ENCODE assay signal across 8 cellular contexts in genomic region chr3:141686477-141687280, GRCh38. TPM values are rescaled to one million over a fixed set of nuclear protein-coding genes. Genes with fewer than 3 reads are reported as not detected.
DNase-seq lines count a peak whose midpoint lies in the region; ATAC-seq and TF ChIP-seq lines count a peak whose summit lies in the region.

No MANE protein-coding gene starts in this region.

- H3K27ac Mint-ChIP-seq in activated CD4-positive, alpha-beta T cell treated with anti-CD3 and anti-CD28 coated beads, Interleukin-2, amount 10 ng/mL, durations not matched to agents 7 days and 5 days: peak overlapping the region; percentile 91

- no peaks in the 10 kb centered on the region for H3K36me3 ChIP-seq in duodenal mucosa (ENCODE audit: control insufficient read depth in 1 of 2, insufficient read depth in 2 of 2, low read length in 2 of 2)

- H3K9me3 Mint-ChIP-seq in activated CD4-positive, alpha-beta T cell treated with anti-CD3 and anti-CD28 coated beads, Interleukin-2, amount 10 ng/mL, durations not matched to agents 7 days and 5 days: no peaks in the 10 kb centered on the region

- H3K4me1 Mint-ChIP-seq in activated CD4-positive, alpha-beta T cell treated with anti-CD3 and anti-CD28 coated beads, Interleukin-2, amount 10 ng/mL, durations not matched to agents 7 days and 5 days: peaks cover 16% of the 10 kb centered on the region

- peaks cover 2% of the 10 kb centered on the region for H3K36me3 Mint-ChIP-seq in activated CD4-positive, alpha-beta T cell treated with anti-CD3 and anti-CD28 coated beads, Interleukin-2, amount 10 ng/mL, durations not matched to agents 7 days and 5 days (ENCODE audit: low read depth)

- CTCF ChIA-PET in activated CD4-positive, alpha-beta T cell treated with anti-CD3 and anti-CD28 coated beads, Interleukin-2, amount 10 ng/mL, durations not matched to agents 7 days and 5 days (lab: Charles Lee): interaction anchor here (0.7 kb wide), 1 partner anchor 299 kb away, joined by 3 read pairs; no protein-coding TSS in a partner anchor
- CTCF ChIA-PET in RWPE1 (lab: Yijun Ruan, JAX): interaction anchor here (0.5 to 0.6 kb wide), 2 partner anchors 8 to 194 kb away, joined by 3 read pairs; no protein-coding TSS in a partner anchor

- no peaks in the 10 kb centered on the region for H3K27me3 Mint-ChIP-seq in activated CD4-positive, alpha-beta T cell treated with anti-CD3 and anti-CD28 coated beads, Interleukin-2, amount 10 ng/mL, durations not matched to agents 7 days and 5 days

- H3K4me3 Mint-ChIP-seq in activated CD4-positive, alpha-beta T cell treated with anti-CD3 and anti-CD28 coated beads, Interleukin-2, amount 10 ng/mL, durations not matched to agents 7 days and 5 days: peak overlapping the region; percentile 68

- peak; percentile 11 for DNase-seq in activated CD4-positive, alpha-beta T cell treated with anti-CD3 and anti-CD28 coated beads, Interleukin-2, amount 10 ng/mL, durations not matched to agents 7 days and 5 days
- DNase-seq in activated CD4-positive, alpha-beta T cell treated with anti-CD3 and anti-CD28 coated beads, Interleukin-2, amount 50 U/mL, for 4 hours: no peak
- DNase-seq in RWPE1 (ENCODE audit: low spot score) (peak; percentile 42), myocyte (ENCODE audit: low read depth) (peak; percentile 98), mesenteric fat pad (ENCODE audit: low spot score) (no peak)
- no peak for DNase-seq in stimulated activated naive CD4-positive, alpha-beta T cell treated with Interleukin-2 at 50 U/mL for 16 hours (lab: John Stamatoyannopoulos, UW)

- TF ChIP-seq CTCF in RWPE1 (conservative IDR thresholded peaks at IDR 0.05; ENCODE audit: low read depth): no peak

- no peaks in the 10 kb centered on the region for H3K27me3 ChIP-seq in duodenal mucosa (ENCODE audit: control insufficient read depth in 1 of 2, insufficient read depth in 2 of 2, low read length in 2 of 2)

- H3K9ac ChIP-seq in duodenal mucosa (ENCODE audit: low read depth in 1 of 2, low read length in 2 of 2): peak overlapping the region; percentile 37 to 60

- no peak for ATAC-seq in GM19455 (IDR thresholded peaks at IDR 0.05; ENCODE audit: unreplicated experiment)

- H3K27ac ChIP-seq in RWPE1 (peak overlapping the region; percentile 54), duodenal mucosa (ENCODE audit: low read depth, low read length) (peak overlapping the region; percentile 60)

- no peaks in the 10 kb centered on the region for H3K9me3 ChIP-seq in duodenal mucosa (ENCODE audit: control insufficient read depth in 1 of 2, low read length in 2 of 2)

- POLR2A ChIA-PET in activated CD4-positive, alpha-beta T cell treated with anti-CD3 and anti-CD28 coated beads, Interleukin-2, amount 10 ng/mL, durations not matched to agents 7 days and 5 days (lab: Charles Lee): no interaction called here
- POLR2A ChIA-PET in RWPE1 (lab: Yijun Ruan, JAX; ENCODE audit: low non-redundant PET): no interaction called here

- peak overlapping the region; percentile 73 to 75 for H3K4me3 ChIP-seq in duodenal mucosa (ENCODE audit: low read depth in 1 of 2, low read length in 2 of 2)

- H3K4me1 ChIP-seq in duodenal mucosa (ENCODE audit: control insufficient read depth in 1 of 2, insufficient read depth in 2 of 2, low read length in 2 of 2): peaks cover 8 to 12% of the 10 kb centered on the region in 2 donors

RNA-seq across cellular contexts. Expression of gene RNF7, which starts 51.4 kb away (rescaled TPM):
- total RNA-seq in activated CD4-positive, alpha-beta T cell treated with anti-CD3 and anti-CD28 coated beads, Interleukin-2, amount 10 ng/mL, durations not matched to agents 7 days and 5 days: 10 to 100 TPM; 48.6 to 51.4 TPM
- total RNA-seq in myocyte: 139 and 146 TPM in 2 replicates
- polyA plus RNA-seq in myocyte (2012): 155 TPM
- total RNA-seq in mesenteric fat pad: 76.3 TPM

Comparison
In these comparisons a context has a peak if more than half of its experiments do, and no peak if none do; other contexts are left out.
1. DNase-seq: peak in activated CD4-positive, alpha-beta T cell treated with anti-CD3 and anti-CD28 coated beads, Interleukin-2, amount 10 ng/mL, durations not matched to agents 7 days and 5 days (single experiment), RWPE1 (single experiment) and myocyte (single experiment); none in activated CD4-positive, alpha-beta T cell treated with anti-CD3 and anti-CD28 coated beads, Interleukin-2, amount 50 U/mL, for 4 hours (0 of 2), mesenteric fat pad (single experiment) and stimulated activated naive CD4-positive, alpha-beta T cell treated with Interleukin-2 at 50 U/mL for 16 hours (single experiment).